1 cellular context compared by ENCODE assay signal in genomic region chr1:53326598-53327182, GRCh38.
TF ChIP-seq lines count a peak whose summit lies in the region.

No MANE protein-coding gene starts in this region.

TF ChIP-seq in H1, 55 proteins besides CTCF, POLR2A, EP300 and RAD21 (continued from another document):
- TF ChIP-seq PHF8 (conservative IDR thresholded peaks at IDR 0.05; ENCODE audit: low read depth, low read length), result peak; percentile 52; the same call in 1 of the 2 replicates
- TF ChIP-seq YY1 (IDR thresholded peaks at IDR 0.05; ENCODE audit: low read depth, low read length), result no peak
- peak in 1 of 2 experiments; percentile 64; a peak in 1 of 4 replicates for TF ChIP-seq HDAC2 (IDR thresholded peaks at IDR 0.05; ENCODE audit: borderline replicate concordance in 1 of 2, low read depth in 2 of 2, low read length in 2 of 2)
- peak; percentile 14; the same call in 1 of the 2 replicates for TF ChIP-seq POLR2AphosphoS5 (IDR thresholded peaks at IDR 0.05; ENCODE audit: low read depth, low read length)
- no peak for TF ChIP-seq RFX5 (IDR thresholded peaks at IDR 0.05; ENCODE audit: borderline replicate concordance, low read depth, low read length)
- peak; percentile 72 for TF ChIP-seq KDM4A (IDR thresholded peaks at IDR 0.05; ENCODE audit: low read depth, low read length, severe bottlenecking)
- peak; percentile 78 for TF ChIP-seq ASH2L (IDR thresholded peaks at IDR 0.05; ENCODE audit: low read length)
- peak; percentile 52 for TF ChIP-seq SAP30 (IDR thresholded peaks at IDR 0.05; ENCODE audit: insufficient read depth, insufficient replicate concordance, low read length)
- TF ChIP-seq TAF7 (optimal IDR thresholded peaks at IDR 0.05; ENCODE audit: borderline replicate concordance, low read depth, low read length), result no peak
- peak; percentile 62; the same call in 1 of the 2 replicates for TF ChIP-seq E2F6 (IDR thresholded peaks at IDR 0.05)
- TF ChIP-seq RBBP5 (IDR thresholded peaks at IDR 0.05; ENCODE audit: borderline replicate concordance, low read depth, low read length), result peak; percentile 61; the same call in 1 of the 2 replicates
- TF ChIP-seq SIN3A (conservative IDR thresholded peaks at IDR 0.05 in 1 of 2, IDR thresholded peaks at IDR 0.05 in 1 of 2; ENCODE audit: low read depth in 1 of 2, low read length in 2 of 2), result peak; percentile 35 to 37; a peak in 2 of 4 replicates
- peak; percentile 93 for TF ChIP-seq MAX (IDR thresholded peaks at IDR 0.05)
- TF ChIP-seq CTBP2 (IDR thresholded peaks at IDR 0.05; ENCODE audit: borderline replicate concordance, insufficient read depth, insufficient read length, low read length), result no peak
- peak; percentile 26; the same call in 1 of the 2 replicates for TF ChIP-seq CEBPB (IDR thresholded peaks at IDR 0.05; ENCODE audit: low read depth, low read length)
- TF ChIP-seq KDM1A (IDR thresholded peaks at IDR 0.05; ENCODE audit: borderline replicate concordance, low read length), result no peak
- no peak for TF ChIP-seq BACH1 (IDR thresholded peaks at IDR 0.05; ENCODE audit: low read length)
- TF ChIP-seq USF2 (IDR thresholded peaks at IDR 0.05; ENCODE audit: low read length), result no peak
- no peak for TF ChIP-seq NRF1 (IDR thresholded peaks at IDR 0.05; ENCODE audit: low read depth, low read length)
- TF ChIP-seq EZH2 (IDR thresholded peaks at IDR 0.05; ENCODE audit: low read depth, low read length, severe bottlenecking), result no peak
